ENCODE assay signal across 1 cellular context in the genomic region with DNA sequence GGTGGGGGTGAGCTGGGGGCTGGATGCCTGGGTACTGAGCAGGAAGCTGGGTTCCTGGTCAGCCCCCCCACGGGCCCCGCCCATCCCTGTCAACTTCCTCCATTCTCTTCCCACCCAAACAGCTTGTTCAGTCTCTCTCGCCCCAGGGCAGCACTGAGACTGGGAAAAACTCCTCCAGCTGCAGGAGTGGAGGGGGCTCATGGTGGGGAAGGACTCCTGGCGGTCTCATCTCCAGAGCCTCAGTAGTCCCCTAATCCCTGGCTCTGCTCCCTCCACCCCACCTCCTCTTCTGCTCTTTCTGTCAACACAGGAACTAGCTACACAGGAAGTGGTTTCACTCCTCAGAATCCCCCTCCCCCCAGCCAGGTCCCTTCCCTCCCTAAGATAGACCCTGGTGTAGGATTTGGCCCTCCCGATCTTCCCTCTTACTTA.
TF ChIP-seq lines count a peak whose summit lies in the region.

A gene with protein sequence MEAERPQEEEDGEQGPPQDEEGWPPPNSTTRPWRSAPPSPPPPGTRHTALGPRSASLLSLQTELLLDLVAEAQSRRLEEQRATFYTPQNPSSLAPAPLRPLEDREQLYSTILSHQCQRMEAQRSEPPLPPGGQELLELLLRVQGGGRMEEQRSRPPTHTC (minus strand): TSS at position 36 of the 432 bp plus-strand sequence. CDS start 130 bp downstream, outside the sequence.

TF ChIP-seq in K562, 482 proteins besides CTCF, POLR2A, EP300 and RAD21 (continued from another document and continues in another):
- TF ChIP-seq, protein P1, sequence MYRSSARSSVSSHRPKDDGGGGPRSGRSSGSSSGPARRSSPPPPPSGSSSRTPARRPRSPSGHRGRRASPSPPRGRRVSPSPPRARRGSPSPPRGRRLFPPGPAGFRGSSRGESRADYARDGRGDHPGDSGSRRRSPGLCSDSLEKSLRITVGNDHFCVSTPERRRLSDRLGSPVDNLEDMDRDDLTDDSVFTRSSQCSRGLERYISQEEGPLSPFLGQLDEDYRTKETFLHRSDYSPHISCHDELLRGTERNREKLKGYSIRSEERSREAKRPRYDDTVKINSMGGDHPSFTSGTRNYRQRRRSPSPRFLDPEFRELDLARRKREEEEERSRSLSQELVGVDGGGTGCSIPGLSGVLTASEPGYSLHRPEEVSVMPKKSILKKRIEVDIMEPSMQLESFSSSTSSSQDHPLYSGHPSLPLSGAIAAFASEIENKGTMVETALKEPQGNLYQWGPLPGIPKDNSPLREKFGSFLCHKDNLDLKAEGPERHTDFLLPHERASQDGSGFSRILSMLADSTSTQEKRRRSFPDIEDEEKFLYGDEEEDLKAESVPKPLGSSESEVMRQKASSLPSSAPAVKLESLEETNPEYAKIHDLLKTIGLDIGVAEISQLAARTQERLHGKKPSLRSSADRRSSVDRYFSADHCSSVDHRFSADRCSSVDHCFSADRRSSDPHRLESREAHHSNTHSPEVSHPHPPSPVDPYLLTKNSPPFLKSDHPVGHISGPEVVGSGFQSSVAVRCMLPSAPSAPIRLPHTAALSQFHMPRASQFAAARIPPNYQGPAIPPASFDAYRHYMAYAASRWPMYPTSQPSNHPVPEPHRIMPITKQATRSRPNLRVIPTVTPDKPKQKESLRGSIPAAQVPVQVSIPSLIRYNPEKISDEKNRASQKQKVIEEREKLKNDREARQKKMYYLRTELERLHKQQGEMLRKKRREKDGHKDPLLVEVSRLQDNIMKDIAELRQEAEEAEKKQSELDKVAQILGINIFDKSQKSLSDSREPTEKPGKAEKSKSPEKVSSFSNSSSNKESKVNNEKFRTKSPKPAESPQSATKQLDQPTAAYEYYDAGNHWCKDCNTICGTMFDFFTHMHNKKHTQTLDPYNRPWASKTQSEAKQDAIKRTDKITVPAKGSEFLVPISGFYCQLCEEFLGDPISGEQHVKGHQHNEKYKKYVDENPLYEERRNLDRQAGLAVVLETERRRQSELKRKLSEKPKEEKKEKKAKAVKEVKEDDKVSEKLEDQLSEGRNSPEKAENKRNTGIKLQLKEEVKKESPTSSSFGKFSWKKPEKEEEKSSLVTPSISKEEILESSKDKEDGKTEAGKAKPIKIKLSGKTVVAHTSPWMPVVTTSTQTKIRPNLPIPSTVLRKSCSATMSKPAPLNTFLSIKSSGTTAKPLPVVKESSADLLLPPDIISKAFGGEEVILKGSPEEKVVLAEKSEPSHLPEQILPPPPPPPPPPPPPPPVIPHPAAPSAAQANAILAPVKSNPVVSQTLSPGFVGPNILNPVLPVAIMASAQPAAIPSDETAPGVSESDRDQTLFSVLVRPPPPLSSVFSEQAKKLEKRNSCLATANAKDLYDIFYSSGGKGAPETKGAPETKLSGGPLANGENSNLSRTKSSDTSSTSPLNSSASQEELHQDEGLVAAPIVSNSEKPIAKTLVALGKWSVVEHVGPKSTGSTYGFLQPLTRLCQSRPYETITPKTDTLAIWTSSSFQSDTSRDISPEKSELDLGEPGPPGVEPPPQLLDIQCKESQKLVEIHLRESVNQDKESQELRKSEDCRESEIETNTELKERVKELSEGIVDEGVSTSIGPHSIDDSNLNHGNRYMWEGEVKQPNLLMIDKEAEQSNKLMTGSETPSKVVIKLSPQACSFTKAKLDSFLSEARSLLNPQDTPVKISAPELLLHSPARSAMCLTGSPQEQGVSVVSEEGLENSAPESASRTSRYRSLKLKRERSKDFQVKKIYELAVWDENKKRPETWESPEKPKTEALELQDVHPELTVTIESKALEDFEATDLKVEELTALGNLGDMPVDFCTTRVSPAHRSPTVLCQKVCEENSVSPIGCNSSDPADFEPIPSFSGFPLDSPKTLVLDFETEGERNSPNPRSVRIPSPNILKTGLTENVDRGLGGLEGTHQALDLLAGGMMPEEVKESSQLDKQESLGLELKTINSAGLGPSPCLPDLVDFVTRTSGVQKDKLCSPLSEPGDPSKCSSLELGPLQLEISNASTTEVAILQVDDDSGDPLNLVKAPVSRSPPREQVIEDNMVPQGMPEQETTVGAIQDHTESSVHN (IDR thresholded peaks at IDR 0.05; ENCODE audit: borderline replicate concordance in 1 of 2, low read depth in 1 of 2), result no peak
- TF ChIP-seq MAZ (CRISPR knock-in tag; conservative IDR thresholded peaks at IDR 0.05 in 1 of 2, IDR thresholded peaks at IDR 0.05 in 1 of 2), result peak; percentile 75 to 90; a peak in 3 of 4 replicates
- no peak for TF ChIP-seq KHSRP (IDR thresholded peaks at IDR 0.05)
- TF ChIP-seq ZNF583 (CRISPR knock-in tag; IDR thresholded peaks at IDR 0.05), result peak; percentile 57
- TF ChIP-seq THRAP3 (IDR thresholded peaks at IDR 0.05; ENCODE audit: borderline replicate concordance), result no peak
- TF ChIP-seq, protein P2, sequence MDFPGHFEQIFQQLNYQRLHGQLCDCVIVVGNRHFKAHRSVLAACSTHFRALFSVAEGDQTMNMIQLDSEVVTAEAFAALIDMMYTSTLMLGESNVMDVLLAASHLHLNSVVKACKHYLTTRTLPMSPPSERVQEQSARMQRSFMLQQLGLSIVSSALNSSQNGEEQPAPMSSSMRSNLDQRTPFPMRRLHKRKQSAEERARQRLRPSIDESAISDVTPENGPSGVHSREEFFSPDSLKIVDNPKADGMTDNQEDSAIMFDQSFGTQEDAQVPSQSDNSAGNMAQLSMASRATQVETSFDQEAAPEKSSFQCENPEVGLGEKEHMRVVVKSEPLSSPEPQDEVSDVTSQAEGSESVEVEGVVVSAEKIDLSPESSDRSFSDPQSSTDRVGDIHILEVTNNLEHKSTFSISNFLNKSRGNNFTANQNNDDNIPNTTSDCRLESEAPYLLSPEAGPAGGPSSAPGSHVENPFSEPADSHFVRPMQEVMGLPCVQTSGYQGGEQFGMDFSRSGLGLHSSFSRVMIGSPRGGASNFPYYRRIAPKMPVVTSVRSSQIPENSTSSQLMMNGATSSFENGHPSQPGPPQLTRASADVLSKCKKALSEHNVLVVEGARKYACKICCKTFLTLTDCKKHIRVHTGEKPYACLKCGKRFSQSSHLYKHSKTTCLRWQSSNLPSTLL (IDR thresholded peaks at IDR 0.05), result no peak
- TF ChIP-seq MCM3 (IDR thresholded peaks at IDR 0.05), result no peak
- TF ChIP-seq ZBTB1 (CRISPR knock-in tag; IDR thresholded peaks at IDR 0.05; ENCODE audit: borderline replicate concordance, low read depth), result no peak
- no peak for TF ChIP-seq TCFL5 (CRISPR knock-in tag; conservative IDR thresholded peaks at IDR 0.05)
- no peak for TF ChIP-seq HSF4 (CRISPR knock-in tag; IDR thresholded peaks at IDR 0.05; ENCODE audit: borderline replicate concordance)
- TF ChIP-seq, protein P3, sequence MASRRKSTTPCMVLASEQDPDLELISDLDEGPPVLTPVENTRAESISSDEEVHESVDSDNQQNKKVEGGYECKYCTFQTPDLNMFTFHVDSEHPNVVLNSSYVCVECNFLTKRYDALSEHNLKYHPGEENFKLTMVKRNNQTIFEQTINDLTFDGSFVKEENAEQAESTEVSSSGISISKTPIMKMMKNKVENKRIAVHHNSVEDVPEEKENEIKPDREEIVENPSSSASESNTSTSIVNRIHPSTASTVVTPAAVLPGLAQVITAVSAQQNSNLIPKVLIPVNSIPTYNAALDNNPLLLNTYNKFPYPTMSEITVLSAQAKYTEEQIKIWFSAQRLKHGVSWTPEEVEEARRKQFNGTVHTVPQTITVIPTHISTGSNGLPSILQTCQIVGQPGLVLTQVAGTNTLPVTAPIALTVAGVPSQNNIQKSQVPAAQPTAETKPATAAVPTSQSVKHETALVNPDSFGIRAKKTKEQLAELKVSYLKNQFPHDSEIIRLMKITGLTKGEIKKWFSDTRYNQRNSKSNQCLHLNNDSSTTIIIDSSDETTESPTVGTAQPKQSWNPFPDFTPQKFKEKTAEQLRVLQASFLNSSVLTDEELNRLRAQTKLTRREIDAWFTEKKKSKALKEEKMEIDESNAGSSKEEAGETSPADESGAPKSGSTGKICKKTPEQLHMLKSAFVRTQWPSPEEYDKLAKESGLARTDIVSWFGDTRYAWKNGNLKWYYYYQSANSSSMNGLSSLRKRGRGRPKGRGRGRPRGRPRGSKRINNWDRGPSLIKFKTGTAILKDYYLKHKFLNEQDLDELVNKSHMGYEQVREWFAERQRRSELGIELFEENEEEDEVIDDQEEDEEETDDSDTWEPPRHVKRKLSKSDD (conservative IDR thresholded peaks at IDR 0.05; ENCODE audit: low read length), result no peak
- TF ChIP-seq, protein P4, sequence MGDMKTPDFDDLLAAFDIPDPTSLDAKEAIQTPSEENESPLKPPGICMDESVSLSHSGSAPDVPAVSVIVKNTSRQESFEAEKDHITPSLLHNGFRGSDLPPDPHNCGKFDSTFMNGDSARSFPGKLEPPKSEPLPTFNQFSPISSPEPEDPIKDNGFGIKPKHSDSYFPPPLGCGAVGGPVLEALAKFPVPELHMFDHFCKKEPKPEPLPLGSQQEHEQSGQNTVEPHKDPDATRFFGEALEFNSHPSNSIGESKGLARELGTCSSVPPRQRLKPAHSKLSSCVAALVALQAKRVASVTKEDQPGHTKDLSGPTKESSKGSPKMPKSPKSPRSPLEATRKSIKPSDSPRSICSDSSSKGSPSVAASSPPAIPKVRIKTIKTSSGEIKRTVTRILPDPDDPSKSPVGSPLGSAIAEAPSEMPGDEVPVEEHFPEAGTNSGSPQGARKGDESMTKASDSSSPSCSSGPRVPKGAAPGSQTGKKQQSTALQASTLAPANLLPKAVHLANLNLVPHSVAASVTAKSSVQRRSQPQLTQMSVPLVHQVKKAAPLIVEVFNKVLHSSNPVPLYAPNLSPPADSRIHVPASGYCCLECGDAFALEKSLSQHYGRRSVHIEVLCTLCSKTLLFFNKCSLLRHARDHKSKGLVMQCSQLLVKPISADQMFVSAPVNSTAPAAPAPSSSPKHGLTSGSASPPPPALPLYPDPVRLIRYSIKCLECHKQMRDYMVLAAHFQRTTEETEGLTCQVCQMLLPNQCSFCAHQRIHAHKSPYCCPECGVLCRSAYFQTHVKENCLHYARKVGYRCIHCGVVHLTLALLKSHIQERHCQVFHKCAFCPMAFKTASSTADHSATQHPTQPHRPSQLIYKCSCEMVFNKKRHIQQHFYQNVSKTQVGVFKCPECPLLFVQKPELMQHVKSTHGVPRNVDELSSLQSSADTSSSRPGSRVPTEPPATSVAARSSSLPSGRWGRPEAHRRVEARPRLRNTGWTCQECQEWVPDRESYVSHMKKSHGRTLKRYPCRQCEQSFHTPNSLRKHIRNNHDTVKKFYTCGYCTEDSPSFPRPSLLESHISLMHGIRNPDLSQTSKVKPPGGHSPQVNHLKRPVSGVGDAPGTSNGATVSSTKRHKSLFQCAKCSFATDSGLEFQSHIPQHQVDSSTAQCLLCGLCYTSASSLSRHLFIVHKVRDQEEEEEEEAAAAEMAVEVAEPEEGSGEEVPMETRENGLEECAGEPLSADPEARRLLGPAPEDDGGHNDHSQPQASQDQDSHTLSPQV (IDR thresholded peaks at IDR 0.05), result peak; percentile 77
- TF ChIP-seq, protein P5, sequence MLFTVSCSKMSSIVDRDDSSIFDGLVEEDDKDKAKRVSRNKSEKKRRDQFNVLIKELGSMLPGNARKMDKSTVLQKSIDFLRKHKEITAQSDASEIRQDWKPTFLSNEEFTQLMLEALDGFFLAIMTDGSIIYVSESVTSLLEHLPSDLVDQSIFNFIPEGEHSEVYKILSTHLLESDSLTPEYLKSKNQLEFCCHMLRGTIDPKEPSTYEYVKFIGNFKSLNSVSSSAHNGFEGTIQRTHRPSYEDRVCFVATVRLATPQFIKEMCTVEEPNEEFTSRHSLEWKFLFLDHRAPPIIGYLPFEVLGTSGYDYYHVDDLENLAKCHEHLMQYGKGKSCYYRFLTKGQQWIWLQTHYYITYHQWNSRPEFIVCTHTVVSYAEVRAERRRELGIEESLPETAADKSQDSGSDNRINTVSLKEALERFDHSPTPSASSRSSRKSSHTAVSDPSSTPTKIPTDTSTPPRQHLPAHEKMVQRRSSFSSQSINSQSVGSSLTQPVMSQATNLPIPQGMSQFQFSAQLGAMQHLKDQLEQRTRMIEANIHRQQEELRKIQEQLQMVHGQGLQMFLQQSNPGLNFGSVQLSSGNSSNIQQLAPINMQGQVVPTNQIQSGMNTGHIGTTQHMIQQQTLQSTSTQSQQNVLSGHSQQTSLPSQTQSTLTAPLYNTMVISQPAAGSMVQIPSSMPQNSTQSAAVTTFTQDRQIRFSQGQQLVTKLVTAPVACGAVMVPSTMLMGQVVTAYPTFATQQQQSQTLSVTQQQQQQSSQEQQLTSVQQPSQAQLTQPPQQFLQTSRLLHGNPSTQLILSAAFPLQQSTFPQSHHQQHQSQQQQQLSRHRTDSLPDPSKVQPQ (CRISPR knock-in tag; IDR thresholded peaks at IDR 0.05; ENCODE audit: borderline replicate concordance), result no peak
- no peak for TF ChIP-seq ZNF589 (CRISPR knock-in tag; IDR thresholded peaks at IDR 0.05; ENCODE audit: low read depth)
- no peak for TF ChIP-seq CBX3 (IDR thresholded peaks at IDR 0.05; ENCODE audit: borderline replicate concordance in 1 of 2, low read length in 2 of 2)
- TF ChIP-seq PCBP2 (IDR thresholded peaks at IDR 0.05; ENCODE audit: low read depth, low read length, poor library complexity, severe bottlenecking), result no peak
- no peak for TF ChIP-seq CHD1 (IDR thresholded peaks at IDR 0.05; ENCODE audit: low read length)
- peak in 1 of 2 experiments; percentile 63; a peak in 1 of 4 replicates for TF ChIP-seq TRIM24 (IDR thresholded peaks at IDR 0.05)
- TF ChIP-seq ZEB2 (IDR thresholded peaks at IDR 0.05), result peak; percentile 49; the same call in 1 of the 2 replicates
- TF ChIP-seq SMAD2 (IDR thresholded peaks at IDR 0.05; ENCODE audit: low read depth, low read length), result no peak
- no peak for TF ChIP-seq TCF7L2 (IDR thresholded peaks at IDR 0.05; ENCODE audit: low read depth, low read length)
- no peak for TF ChIP-seq JUNB (CRISPR knock-in tag; conservative IDR thresholded peaks at IDR 0.05)
- TF ChIP-seq HDAC1 (IDR thresholded peaks at IDR 0.05), result peak in 1 of 2 experiments; percentile 19; a peak in 1 of 4 replicates
- TF ChIP-seq ZBTB8A (IDR thresholded peaks at IDR 0.05; ENCODE audit: partially characterized antibody), result no peak
- TF ChIP-seq HNRNPK (IDR thresholded peaks at IDR 0.05; ENCODE audit: low read depth, low read length, poor library complexity, severe bottlenecking), result no peak
- TF ChIP-seq, protein P6, sequence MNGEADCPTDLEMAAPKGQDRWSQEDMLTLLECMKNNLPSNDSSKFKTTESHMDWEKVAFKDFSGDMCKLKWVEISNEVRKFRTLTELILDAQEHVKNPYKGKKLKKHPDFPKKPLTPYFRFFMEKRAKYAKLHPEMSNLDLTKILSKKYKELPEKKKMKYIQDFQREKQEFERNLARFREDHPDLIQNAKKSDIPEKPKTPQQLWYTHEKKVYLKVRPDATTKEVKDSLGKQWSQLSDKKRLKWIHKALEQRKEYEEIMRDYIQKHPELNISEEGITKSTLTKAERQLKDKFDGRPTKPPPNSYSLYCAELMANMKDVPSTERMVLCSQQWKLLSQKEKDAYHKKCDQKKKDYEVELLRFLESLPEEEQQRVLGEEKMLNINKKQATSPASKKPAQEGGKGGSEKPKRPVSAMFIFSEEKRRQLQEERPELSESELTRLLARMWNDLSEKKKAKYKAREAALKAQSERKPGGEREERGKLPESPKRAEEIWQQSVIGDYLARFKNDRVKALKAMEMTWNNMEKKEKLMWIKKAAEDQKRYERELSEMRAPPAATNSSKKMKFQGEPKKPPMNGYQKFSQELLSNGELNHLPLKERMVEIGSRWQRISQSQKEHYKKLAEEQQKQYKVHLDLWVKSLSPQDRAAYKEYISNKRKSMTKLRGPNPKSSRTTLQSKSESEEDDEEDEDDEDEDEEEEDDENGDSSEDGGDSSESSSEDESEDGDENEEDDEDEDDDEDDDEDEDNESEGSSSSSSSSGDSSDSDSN (IDR thresholded peaks at IDR 0.05; ENCODE audit: borderline replicate concordance in 1 of 2, low read depth in 2 of 2, low read length in 2 of 2), result 0 out of 4 replicates have a peak, but pooled peaks of 1 of the 2 experiments have one; percentile 44
- no peak for TF ChIP-seq ZNF239 (CRISPR knock-in tag; IDR thresholded peaks at IDR 0.05)
